Comparison of ENCODE assay signal across 8 cellular contexts in genomic region chr17:1487939-1488825, GRCh38. TPM values are rescaled to one million over a fixed set of nuclear protein-coding genes. Genes with fewer than 3 reads are reported as not detected.
DNase-seq lines count a peak whose midpoint lies in the region; ATAC-seq and TF ChIP-seq lines count a peak whose summit lies in the region.

No MANE protein-coding gene starts in this region.

- peaks cover 56% of the 10 kb centered on the region for H3K4me1 Mint-ChIP-seq in activated naive CD4-positive, alpha-beta T cell treated with anti-CD3 and anti-CD28 coated beads, Interleukin-2, amount 10 ng/mL, durations not matched to agents 7 days and 5 days
- peaks cover 34% of the 10 kb centered on the region for H3K4me1 Mint-ChIP-seq in neural crest cell

- CTCF ChIA-PET in RWPE1 (lab: Yijun Ruan, JAX), result interaction anchor here (0.6 to 1.3 kb wide), 3 partner anchors 27 to 188 kb away, joined by 3 to 5 read pairs (median 3); no protein-coding TSS in a partner anchor
- CTCF ChIA-PET in activated naive CD4-positive, alpha-beta T cell treated with anti-CD3 and anti-CD28 coated beads, Interleukin-2, amount 10 ng/mL, durations not matched to agents 7 days and 5 days (lab: Charles Lee), result interaction anchor here (0.8 kb wide), 1 partner anchor 123 kb away, joined by 3 read pairs; no protein-coding TSS in a partner anchor

- ATAC-seq in HG02943 (IDR thresholded peaks at IDR 0.05; ENCODE audit: low read depth, unreplicated experiment), result peak; percentile 37
- ATAC-seq in GM21515 (IDR thresholded peaks at IDR 0.05; ENCODE audit: unreplicated experiment), result no peak

- H3K27me3 Mint-ChIP-seq in activated naive CD4-positive, alpha-beta T cell treated with anti-CD3 and anti-CD28 coated beads, Interleukin-2, amount 10 ng/mL, durations not matched to agents 7 days and 5 days, result peaks cover 65% of the 10 kb centered on the region
- peaks cover 5% of the 10 kb centered on the region for H3K27me3 Mint-ChIP-seq in neural crest cell (ENCODE audit: low read depth)

- H3K27ac Mint-ChIP-seq in activated naive CD4-positive, alpha-beta T cell treated with anti-CD3 and anti-CD28 coated beads, Interleukin-2, amount 10 ng/mL, durations not matched to agents 7 days and 5 days, result peak overlapping the region; percentile 60
- peak overlapping the region; percentile 62 for H3K27ac Mint-ChIP-seq in neural crest cell (ENCODE audit: unreplicated experiment)

- H3K9me3 Mint-ChIP-seq in activated naive CD4-positive, alpha-beta T cell treated with anti-CD3 and anti-CD28 coated beads, Interleukin-2, amount 10 ng/mL, durations not matched to agents 7 days and 5 days, result no peaks in the 10 kb centered on the region
- H3K9me3 Mint-ChIP-seq in neural crest cell, result no peaks in the 10 kb centered on the region

- no peaks in the 10 kb centered on the region for H3K27me3 ChIP-seq in stomach smooth muscle (ENCODE audit: control insufficient read depth in 1 of 2, insufficient read depth in 2 of 2, low read length in 2 of 2)

- POLR2A ChIA-PET in RWPE1 (lab: Yijun Ruan, JAX; ENCODE audit: low non-redundant PET), result interaction anchor here (0.5 to 0.9 kb wide), 3 partner anchors 28 to 91 kb away, joined by 4 to 7 read pairs (median 5); partner anchors contain the start of gene INPP5K

- H3K4me3 Mint-ChIP-seq in activated naive CD4-positive, alpha-beta T cell treated with anti-CD3 and anti-CD28 coated beads, Interleukin-2, amount 10 ng/mL, durations not matched to agents 7 days and 5 days, result peak overlapping the region; percentile 82
- H3K4me3 Mint-ChIP-seq in neural crest cell, result peak overlapping the region; percentile 82

- H3K4me1 ChIP-seq in stomach smooth muscle (ENCODE audit: control insufficient read depth, insufficient read depth, low read length), result peaks cover 77% of the 10 kb centered on the region

- H3K9me3 ChIP-seq in stomach smooth muscle (ENCODE audit: control insufficient read depth in 2 of 2, low read length in 2 of 2), result no peaks in the 10 kb centered on the region

- peaks cover 2 to 3% of the 10 kb centered on the region in 2 donors for H3K36me3 ChIP-seq in stomach smooth muscle (ENCODE audit: control insufficient read depth in 2 of 2, insufficient read depth in 2 of 2, low read length in 2 of 2)

- TF ChIP-seq CTCF in RWPE1 (conservative IDR thresholded peaks at IDR 0.05; ENCODE audit: low read depth) (no peak), neural crest cell (conservative IDR thresholded peaks at IDR 0.05) (peak; percentile 16)

- H3K27ac ChIP-seq in RWPE1, result peak overlapping the region; percentile 97
- peak overlapping the region; percentile 89 for H3K27ac ChIP-seq in stomach smooth muscle (ENCODE audit: low read length)

- DNase-seq in EL (peak; percentile 93), RWPE1 (ENCODE audit: low spot score) (peak; percentile 82), foreskin melanocyte (peak; percentile 62), neural crest cell (ENCODE audit: low read depth, low spot score) (peak; percentile 79)
- peak; percentile 79 for DNase-seq in activated naive CD4-positive, alpha-beta T cell treated with anti-CD3 and anti-CD28 coated beads, Interleukin-2, amount 10 ng/mL, durations not matched to agents 7 days and 5 days

- H3K36me3 Mint-ChIP-seq in activated naive CD4-positive, alpha-beta T cell treated with anti-CD3 and anti-CD28 coated beads, Interleukin-2, amount 10 ng/mL, durations not matched to agents 7 days and 5 days, result peaks cover 7% of the 10 kb centered on the region
- H3K36me3 Mint-ChIP-seq in neural crest cell (ENCODE audit: low read depth), result no peaks in the 10 kb centered on the region

- peak overlapping the region; percentile 77 to 84 for H3K9ac ChIP-seq in stomach smooth muscle (ENCODE audit: low read length in 2 of 2)

- peak overlapping the region; percentile 75 to 79 for H3K4me3 ChIP-seq in stomach smooth muscle (ENCODE audit: low read length in 2 of 2)

RNA-seq across cellular contexts. Expression of gene MYO1C, which starts 4.3 kb away (rescaled TPM):
- total RNA-seq in neural crest cell, result 45.1 and 53.2 TPM in 2 replicates

RNA-seq across cellular contexts. Expression of gene INPP5K, which starts 28.2 kb away (rescaled TPM):
- 19.4 and 20.0 TPM in 2 replicates for total RNA-seq in neural crest cell

RNA-seq across cellular contexts. Expression of gene CRK, which starts 32.1 kb away (rescaled TPM):
- total RNA-seq in neural crest cell, result 57.5 and 58.5 TPM in 2 replicates
